Comparison of ENCODE assay signal across 8 cellular contexts in the genomic region with DNA sequence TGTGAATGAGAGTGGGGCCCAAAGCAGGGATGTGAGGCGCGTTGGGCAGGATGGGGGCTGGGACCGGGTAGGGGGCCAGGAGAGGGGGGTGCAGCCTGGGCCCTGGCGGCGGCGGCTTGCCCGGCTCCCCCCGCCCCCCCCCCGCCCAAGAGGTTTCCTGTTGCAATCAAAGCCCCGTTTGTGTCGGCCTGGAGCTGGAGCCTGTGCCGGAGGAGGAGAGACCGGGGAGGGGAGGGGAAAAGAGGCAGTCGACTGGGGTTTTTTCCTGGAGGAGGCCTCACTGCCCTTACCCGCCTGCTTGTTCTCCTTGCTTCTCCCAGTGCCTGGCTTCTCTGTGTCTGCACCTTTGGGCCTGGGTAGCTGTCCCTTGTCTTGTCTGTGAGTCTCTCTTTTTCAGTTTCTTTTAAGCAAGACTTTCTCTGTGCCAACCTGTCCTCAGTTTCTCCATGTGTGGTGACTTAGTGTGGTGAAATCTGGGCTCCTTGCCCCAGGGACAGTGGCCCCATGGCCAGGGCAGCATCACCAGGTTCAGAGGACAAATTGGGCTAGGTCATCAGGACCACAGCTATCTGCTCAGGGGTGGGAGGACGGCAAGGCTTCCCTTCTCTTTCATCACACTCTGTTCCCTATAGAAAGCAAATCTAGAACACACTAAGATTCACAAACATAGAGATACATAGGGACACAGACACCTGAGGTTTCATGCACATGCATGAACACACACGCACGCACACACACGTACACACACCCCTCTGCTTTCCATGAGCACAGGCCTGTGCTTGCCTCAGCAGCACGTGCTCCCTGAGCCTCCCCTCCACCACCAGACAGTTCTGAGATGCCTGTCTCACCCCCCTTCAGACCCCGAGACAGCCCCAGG. TPM values are rescaled to one million over a fixed set of nuclear protein-coding genes. Genes with fewer than 3 reads are reported as not detected.
DNase-seq lines count a peak whose midpoint lies in the region; ATAC-seq and TF ChIP-seq lines count a peak whose summit lies in the region.

No MANE protein-coding gene starts in this region.

- H3K27me3 ChIP-seq in BLaER1, result no peaks in the 10 kb centered on the region
- H3K27me3 ChIP-seq in SJCRH30, result peaks cover 11% of the 10 kb centered on the region; the same call in 1 of the 2 replicates

- peak; percentile 65 to 70 for DNase-seq in SJCRH30
- peak; percentile 66 for DNase-seq in ecto neural progenitor cell (ENCODE audit: low spot score)
- no peak for DNase-seq in natural killer cell
- DNase-seq in glomerular visceral epithelial cell (ENCODE audit: extremely low spot score), result no peak
- no peak for DNase-seq in NCI-H2227 (lab: John Stamatoyannopoulos, UW; ENCODE audit: unreplicated experiment)
- DNase-seq in activated gamma-delta T cell treated with Interleukin-2 at 50 U/mL for 16 hours, result no peak
- DNase-seq in DMS79 treated with DMSO at 0.1 percent for 48 hours (lab: John Stamatoyannopoulos, UW), result no peak

- H4K20me1 ChIP-seq in BLaER1, result peaks cover 5% of the 10 kb centered on the region; the same call in 1 of the 2 replicates

- no peak for ATAC-seq in natural killer cell

- intact Hi-C loops in natural killer cell (cut with micrococcal nuclease), result loop anchor here (5.0 kb wide), 2 partner anchors 44 to 74 kb away; a partner anchor contains a TSS

- H3K36me3 ChIP-seq in BLaER1 (peaks cover 18% of the 10 kb centered on the region), SJCRH30 (no peaks in the 10 kb centered on the region)

- peak overlapping the region; percentile 38 for H3K4me3 Mint-ChIP-seq in natural killer cell

- H3K4me1 ChIP-seq in BLaER1 (peaks cover 53% of the 10 kb centered on the region), SJCRH30 (peaks cover 23% of the 10 kb centered on the region)

- H3K9me3 ChIP-seq in BLaER1, result no peaks in the 10 kb centered on the region
- H3K9me3 ChIP-seq in SJCRH30 (replicated peaks), result no peaks in the 10 kb centered on the region

- no peaks in the 10 kb centered on the region for H3K36me3 Mint-ChIP-seq in natural killer cell

- H3K9ac ChIP-seq in BLaER1, result peak overlapping the region; percentile 76

- no peaks in the 10 kb centered on the region for H3K9me3 Mint-ChIP-seq in natural killer cell

- peak overlapping the region; percentile 93 for H3K4me2 ChIP-seq in BLaER1

- H3K27ac ChIP-seq in BLaER1 (peak overlapping the region; percentile 76), SJCRH30 (no peak overlapping the region)

- no peaks in the 10 kb centered on the region for H3K27me3 Mint-ChIP-seq in natural killer cell (ENCODE audit: low read depth in 2 of 2)

- peak overlapping the region; percentile 63 to 99 for H3K27ac Mint-ChIP-seq in natural killer cell

- no peak for TF ChIP-seq CTCF in natural killer cell (IDR thresholded peaks at IDR 0.05)

- peaks cover 44 to 71% of the 10 kb centered on the region in 2 donors for H3K4me1 Mint-ChIP-seq in natural killer cell

- H3K4me3 ChIP-seq in BLaER1 (peak overlapping the region; percentile 32; the same call in 1 of the 2 replicates), SJCRH30 (no peak overlapping the region)

RNA-seq across cellular contexts. Expression of a gene that starts 8.4 kb away (rescaled TPM):
- 5.0 and 5.5 TPM in 2 replicates for total RNA-seq in SJCRH30 (2014; rRNA removed; shearing (Covaris generic))
- 10 to 100 TPM; 24.0 to 30.6 (median 27.5) TPM for total RNA-seq in natural killer cell

RNA-seq across cellular contexts. Expression of a gene that starts 16.6 kb away (rescaled TPM):
- total RNA-seq in SJCRH30 (2014; rRNA removed; shearing (Covaris generic)), result not detected in 2 replicates
- total RNA-seq in natural killer cell, result 100 to 1,000 TPM; 329 to 441 (median 439) TPM

RNA-seq across cellular contexts. Expression of a gene that starts 42.9 kb away (rescaled TPM):
- total RNA-seq in SJCRH30 (2014; rRNA removed; shearing (Covaris generic)), result 1.7 and 3.3 TPM in 2 replicates
- 10 to 100 TPM; 50.8 to 54.4 (median 53.0) TPM for total RNA-seq in natural killer cell

RNA-seq across cellular contexts. Expression of a gene that starts 43.1 kb away (rescaled TPM):
- total RNA-seq in SJCRH30 (2014; rRNA removed; shearing (Covaris generic)), result 17.4 and 17.8 TPM in 2 replicates
- total RNA-seq in natural killer cell, result 10 to 100 TPM; 37.1 to 65.9 (median 45.3) TPM

RNA-seq across cellular contexts. Expression of a gene that starts 44.5 kb away (rescaled TPM):
- 24.9 and 29.5 TPM in 2 replicates for total RNA-seq in SJCRH30 (2014; rRNA removed; shearing (Covaris generic))
- total RNA-seq in natural killer cell, result 1 to 10 TPM; 1.9 to 5.8 (median 3.1) TPM

Comparison
In these comparisons a context has a peak if more than half of its experiments do, and no peak if none do; other contexts are left out.
1. DNase-seq: peak in SJCRH30 (2 of 2) and ecto neural progenitor cell (single experiment); none in natural killer cell (single experiment), glomerular visceral epithelial cell (single experiment), NCI-H2227 (single experiment), activated gamma-delta T cell treated with Interleukin-2 at 50 U/mL for 16 hours (single experiment) and DMS79 treated with DMSO at 0.1 percent for 48 hours (single experiment).
2. RNA of a gene that starts 16.6 kb away (total RNA-seq): 329 to 441 TPM in natural killer cell; not detected in SJCRH30; every median in the first group is over 100 times any median in the second.
3. RNA of a gene that starts 42.9 kb away (total RNA-seq): 50.8 to 54.4 TPM in natural killer cell; 1.7 to 3.3 TPM in SJCRH30; every median in the first group is over 10 times any median in the second.